In genomic region chrX:12799118-12799517, GRCh38 we compare ENCODE assay signal across 33 cellular contexts.
"Had no signal": no experiment of that assay in that cellular context is flagged by ENCODE, and none has a peak within 500 bp of the region (broad histone marks: within the 10 kb centered on the region; RNA-seq: fewer than 3 reads in every experiment).

No MANE protein-coding gene starts in this region.

- ATAC-seq: naive thymus-derived CD8-positive, alpha-beta T cell; natural killer cell treated with Interleukin-12 subunit alpha and Interleukin-12 subunit beta and Interleukin-15 and Interleukin-18, amount 100 ng/mL, for 72 hours; psoas muscle; right cardiac atrium; sciatic nerve; stimulated activated memory B cell treated with anti-CD40 and anti-IgM and Interleukin-4, amounts not matched to agents 10 μg/mL and 1 μg/mL and 100 μg/mL, for 72 hours; stimulated activated naive CD8-positive, alpha-beta T cell treated with anti-CD3 and anti-CD28 coated beads, Interleukin-15, amount 100 ng/mL, for 72 hours; stimulated activated naive CD8-positive, alpha-beta T cell treated with anti-CD3 and anti-CD28 coated beads, Interleukin-15, Interleukin-2, amounts not matched to agents 100 U/mL and 50 U/mL, for 24 hours; upper lobe of right lung had no signal

- H3K4me2 ChIP-seq: smooth muscle cell had no signal

- H3K27me3 Mint-ChIP-seq: naive thymus-derived CD8-positive, alpha-beta T cell; progenitor cell of endocrine pancreas; stimulated activated memory B cell treated with anti-CD40 and anti-IgM and Interleukin-4, amounts not matched to agents 10 μg/mL and 1 μg/mL and 100 μg/mL, for 72 hours; stimulated activated naive CD8-positive, alpha-beta T cell treated with anti-CD3 and anti-CD28 coated beads, Interleukin-15, amount 100 ng/mL, for 72 hours; type B pancreatic cell had no signal

- H3K79me2 ChIP-seq: parathyroid adenoma had no signal

- H3K27ac Mint-ChIP-seq: natural killer cell treated with Interleukin-12 subunit alpha and Interleukin-12 subunit beta and Interleukin-15 and Interleukin-18, amount 100 ng/mL, for 72 hours; nephron progenitor cell; progenitor cell of endocrine pancreas; stimulated activated memory B cell treated with anti-CD40 and anti-IgM and Interleukin-4, amounts not matched to agents 10 μg/mL and 1 μg/mL and 100 μg/mL, for 72 hours; stimulated activated naive CD8-positive, alpha-beta T cell treated with anti-CD3 and anti-CD28 coated beads, Interleukin-15, amount 100 ng/mL, for 72 hours; type B pancreatic cell had no signal

- H2AFZ ChIP-seq: parathyroid adenoma had no signal

- DNase-seq: naive thymus-derived CD8-positive, alpha-beta T cell; nephron progenitor cell; occipital lobe; ovary; posterior cingulate gyrus; psoas muscle; right cardiac atrium; spleen; stimulated activated CD4-positive, alpha-beta T cell treated with anti-CD3 and anti-CD28 coated beads, Interleukin-12 subunit alpha, Interleukin-12 subunit beta, amount 100 ng/mL, for 4 hours; stimulated activated CD4-positive, alpha-beta T cell treated with anti-CD3 and anti-CD28 coated beads, Interleukin-1b, Interleukin-23, amount 100 ng/mL, for 48 hours; stimulated activated CD4-positive, alpha-beta T cell treated with anti-CD3 and anti-CD28 coated beads, Interleukin-4, amount 100 ng/mL, for 1 hour; stimulated activated CD4-positive, alpha-beta T cell treated with anti-CD3 and anti-CD28 coated beads, Interleukin-4, amount 100 ng/mL, for 4 hours; stimulated activated CD8-positive, alpha-beta memory T cell treated with anti-CD3 and anti-CD28 coated beads, Interleukin-4, amount 100 ng/mL, for 48 hours; stimulated activated naive CD4-positive, alpha-beta T cell; stimulated activated naive CD8-positive, alpha-beta T cell treated with anti-CD3 and anti-CD28 coated beads, Interleukin-15, amount 100 ng/mL, for 72 hours; stimulated activated naive CD8-positive, alpha-beta T cell treated with anti-CD3 and anti-CD28 coated beads, Interleukin-15, Interleukin-2, amounts not matched to agents 100 U/mL and 50 U/mL, for 24 hours; substantia nigra; testis; tibial artery; transverse colon; upper lobe of right lung; uterus had no signal

- H3K9me3 Mint-ChIP-seq: natural killer cell treated with Interleukin-12 subunit alpha and Interleukin-12 subunit beta and Interleukin-15 and Interleukin-18, amount 100 ng/mL, for 72 hours; stimulated activated memory B cell treated with anti-CD40 and anti-IgM and Interleukin-4, amounts not matched to agents 10 μg/mL and 1 μg/mL and 100 μg/mL, for 72 hours; stimulated activated naive CD8-positive, alpha-beta T cell treated with anti-CD3 and anti-CD28 coated beads, Interleukin-15, amount 100 ng/mL, for 72 hours had no signal

- H3K9ac ChIP-seq: parathyroid adenoma had no signal

- H3K27me3 ChIP-seq: neutrophil, ovary, spleen, suprapubic skin, testis, tibial artery, transverse colon, upper lobe of right lung, uterus had no signal

- H3K9me3 ChIP-seq: neutrophil, ovary, suprapubic skin, testis, transverse colon, upper lobe of right lung, uterus had no signal

- H3K4me3 ChIP-seq: ovary, psoas muscle, skin epidermis, smooth muscle cell, spleen, suprapubic skin, testis, tibial artery, transverse colon, upper lobe of right lung, uterus had no signal

- H3K36me3 ChIP-seq: neutrophil, ovary, transverse colon, upper lobe of right lung, uterus had no signal

- H3K27ac ChIP-seq: neutrophil, ovary, parathyroid adenoma, psoas muscle, skin epidermis, spleen, suprapubic skin, testis, tibial artery, transverse colon, upper lobe of right lung, uterus had no signal

- H3K4me3 Mint-ChIP-seq: naive thymus-derived CD8-positive, alpha-beta T cell; natural killer cell treated with Interleukin-12 subunit alpha and Interleukin-12 subunit beta and Interleukin-15 and Interleukin-18, amount 100 ng/mL, for 72 hours; nephron progenitor cell; neural crest cell; stimulated activated memory B cell treated with anti-CD40 and anti-IgM and Interleukin-4, amounts not matched to agents 10 μg/mL and 1 μg/mL and 100 μg/mL, for 72 hours; stimulated activated naive CD8-positive, alpha-beta T cell treated with anti-CD3 and anti-CD28 coated beads, Interleukin-15, amount 100 ng/mL, for 72 hours; type B pancreatic cell had no signal

- H3K4me1 Mint-ChIP-seq: nephron progenitor cell; neural crest cell; stimulated activated memory B cell treated with anti-CD40 and anti-IgM and Interleukin-4, amounts not matched to agents 10 μg/mL and 1 μg/mL and 100 μg/mL, for 72 hours had no signal

- H3K4me1 ChIP-seq: parathyroid adenoma, psoas muscle, spleen, suprapubic skin, testis, tibial artery, transverse colon, upper lobe of right lung, uterus had no signal
